In genomic region chr18:45838302-45839070, GRCh38 we compare ENCODE assay signal across 9 cellular contexts. TPM values are rescaled to one million over a fixed set of nuclear protein-coding genes. Genes with fewer than 3 reads are reported as not detected.
A peak's percentile ranks its signal among the peaks of the same experiment; 100 is the strongest.
DNase-seq lines count a peak whose midpoint lies in the region; ATAC-seq and TF ChIP-seq lines count a peak whose summit lies in the region.
"Had no signal": no experiment of that assay in that cellular context is flagged by ENCODE, and none has a peak within 500 bp of the region (broad histone marks: within the 10 kb centered on the region; RNA-seq: fewer than 3 reads in every experiment).

No MANE protein-coding gene starts in this region.

- H3K4me1 ChIP-seq in gastrocnemius medialis = peaks cover 4 to 7% of the 10 kb centered on the region in 2 donors

- H3K4me1 Mint-ChIP-seq in activated T-helper 17 cell treated with anti-CD3 and anti-CD28 coated beads, Interleukin-2, amount 50 U/mL, for 72 hours = peaks cover 9% of the 10 kb centered on the region
- peaks cover 15 to 20% of the 10 kb centered on the region in 2 donors for H3K4me1 Mint-ChIP-seq in immature natural killer cell

- in situ Hi-C loops in gastrocnemius medialis (cut with MboI; ENCODE audit: low sequenced_read_pairs in 4 of 4) = loop anchor here in 1 of 4 donors (10.0 kb wide), 1 partner anchor 64 kb away; no protein-coding TSS in a partner anchor

- H3K27me3 Mint-ChIP-seq in activated T-helper 17 cell treated with anti-CD3 and anti-CD28 coated beads, Interleukin-2, amount 50 U/mL, for 72 hours = peaks cover 38% of the 10 kb centered on the region
- peaks cover 6 to 21% (median 9%) of the 10 kb centered on the region in 3 donors for H3K27me3 Mint-ChIP-seq in immature natural killer cell (ENCODE audit: low read depth in 3 of 3)

- H3K4me3 Mint-ChIP-seq in activated T-helper 17 cell treated with anti-CD3 and anti-CD28 coated beads, Interleukin-2, amount 50 U/mL, for 72 hours = peak overlapping the region; percentile 46
- H3K4me3 Mint-ChIP-seq in immature natural killer cell = peak overlapping the region; percentile 59 to 82 (median 72)

- peak overlapping the region; percentile 21 to 35 (median 33) for H3K4me3 ChIP-seq in gastrocnemius medialis

- peaks cover 39 to 42% (median 40%) of the 10 kb centered on the region in 3 donors for H3K27me3 ChIP-seq in gastrocnemius medialis

- DNase-seq in NCI-H1092 treated with DMSO at 0.1 percent for 48 hours (lab: John Stamatoyannopoulos, UW) (peak; percentile 59), NCI-H1092 (lab: John Stamatoyannopoulos, UW) (no peak), immature natural killer cell (no peak), gastrocnemius medialis (no peak), germinal center (ENCODE audit: low spot score) (no peak), NCI-H1436 (lab: John Stamatoyannopoulos, UW) (no peak)

- no peak overlapping the region for H3K27ac Mint-ChIP-seq in activated T-helper 17 cell treated with anti-CD3 and anti-CD28 coated beads, Interleukin-2, amount 50 U/mL, for 72 hours
- H3K27ac Mint-ChIP-seq in immature natural killer cell = peak overlapping the region in 3 of 6 donors; percentile 33 to 66 (median 34)

- no peak overlapping the region for H3K27ac ChIP-seq in gastrocnemius medialis
- H3K27ac ChIP-seq: Peyer's patch had no signal

- no peaks in the 10 kb centered on the region for H3K9me3 ChIP-seq in gastrocnemius medialis
- H3K9me3 ChIP-seq: Peyer's patch had no signal

- H3K9me3 Mint-ChIP-seq in activated T-helper 17 cell treated with anti-CD3 and anti-CD28 coated beads, Interleukin-2, amount 50 U/mL, for 72 hours = no peaks in the 10 kb centered on the region
- H3K9me3 Mint-ChIP-seq in immature natural killer cell = no peaks in the 10 kb centered on the region

- no peaks in the 10 kb centered on the region for H3K36me3 Mint-ChIP-seq in activated T-helper 17 cell treated with anti-CD3 and anti-CD28 coated beads, Interleukin-2, amount 50 U/mL, for 72 hours (ENCODE audit: low read depth)
- peaks cover 0 to 4% (median 0%) of the 10 kb centered on the region in 3 donors for H3K36me3 Mint-ChIP-seq in immature natural killer cell

- intact Hi-C loops in gastrocnemius medialis (cut with DNase I; ENCODE audit: low total_unique reads) = loop anchor here (1.0 kb wide), 1 partner anchor 147 kb away; no protein-coding TSS in a partner anchor

- ATAC-seq in activated T-helper 17 cell treated with anti-CD3 and anti-CD28 coated beads, Interleukin-2, amount 50 U/mL, for 72 hours (replicated peaks) = no peak
- ATAC-seq in gastrocnemius medialis (peak in 1 of 2 donors; percentile 34), HG03457 (IDR thresholded peaks at IDR 0.05; ENCODE audit: unreplicated experiment) (no peak)

- TF ChIP-seq CTCF in gastrocnemius medialis (IDR thresholded peaks at IDR 0.05 in 4 of 5, conservative IDR thresholded peaks at IDR 0.05 in 1 of 5) = no peak

- no peak for TF ChIP-seq POLR2A in gastrocnemius medialis (IDR thresholded peaks at IDR 0.05)

- H3K36me3 ChIP-seq in gastrocnemius medialis = no peaks in the 10 kb centered on the region
- H3K36me3 ChIP-seq: Peyer's patch had no signal

RNA-seq across cellular contexts. Expression of gene SIGLEC15, which starts 13.0 kb away (rescaled TPM):
- not detected for total RNA-seq in activated T-helper 17 cell treated with anti-CD3 and anti-CD28 coated beads, Interleukin-2, amount 50 U/mL, for 72 hours
- under 1 TPM in 2 of 3 donors, not detected in 1; 0.09 to 0.20 TPM for polyA plus RNA-seq in immature natural killer cell
- not detected for total RNA-seq in gastrocnemius medialis
